In genomic region chr3:3782469-3782868, GRCh38 we compare ENCODE assay signal across 26 cellular contexts.
"Had no signal": no experiment of that assay in that cellular context is flagged by ENCODE, and none has a peak within 500 bp of the region (broad histone marks: within the 10 kb centered on the region; RNA-seq: fewer than 3 reads in every experiment).

No MANE protein-coding gene starts in this region.

- H3K27ac ChIP-seq: stomach, suprapubic skin, testis, thoracic aorta, thyroid gland, tibial artery, tibial nerve, transverse colon, upper lobe of left lung, upper lobe of right lung, uterus, vagina had no signal

- ATAC-seq: stimulated activated effector memory CD8-positive, alpha-beta T cell treated with anti-CD3 and anti-CD28 coated beads, Interleukin-12 subunit alpha, Interleukin-12 subunit beta, amount 100 ng/mL, for 72 hours; stimulated activated memory B cell treated with anti-CD40 and anti-IgM and Interleukin-4, amounts not matched to agents 10 μg/mL and 1 μg/mL and 100 μg/mL, for 72 hours; stimulated activated naive B cell treated with anti-CD40 and anti-IgM and Interleukin-4, amounts not matched to agents 10 μg/mL and 1 μg/mL and 100 μg/mL, for 72 hours; stimulated activated naive CD8-positive, alpha-beta T cell treated with anti-CD3 and anti-CD28 coated beads, Interleukin-15, amount 100 ng/mL, for 72 hours; stimulated activated naive CD8-positive, alpha-beta T cell treated with anti-CD3 and anti-CD28 coated beads, Interleukin-15, Interleukin-2, amounts not matched to agents 100 U/mL and 50 U/mL, for 24 hours; upper lobe of right lung had no signal

- H3K27me3 ChIP-seq: stomach, suprapubic skin, testis, thyroid gland, tibial artery, tibial nerve, transverse colon, upper lobe of left lung, upper lobe of right lung, uterus, vagina had no signal

- FAIRE-seq: urothelium cell line had no signal

- H3K36me3 ChIP-seq: stomach, suprapubic skin, thoracic aorta, thyroid gland, tibial artery, transverse colon, upper lobe of left lung, upper lobe of right lung, uterus, vagina had no signal

- H3K4me3 ChIP-seq: stomach, suprapubic skin, testis, thoracic aorta, thyroid gland, tibial artery, tibial nerve, transverse colon, upper lobe of left lung, upper lobe of right lung, uterus, vagina had no signal

- DNase-seq: stimulated activated CD4-positive, alpha-beta T cell treated with anti-CD3 and anti-CD28 coated beads, Interleukin-2, amount 100 ng/mL, for 48 hours; stimulated activated CD4-positive, alpha-beta T cell treated with anti-CD3 and anti-CD28 coated beads, Interleukin-4, amount 100 ng/mL, for 1 hour; stimulated activated CD4-positive, alpha-beta T cell treated with anti-CD3 and anti-CD28 coated beads, Interleukin-4, amount 100 ng/mL, for 24 hours; stimulated activated CD4-positive, alpha-beta T cell treated with anti-CD3 and anti-CD28 coated beads, Interleukin-4, amount 100 ng/mL, for 4 hours; stimulated activated CD8-positive, alpha-beta memory T cell treated with anti-CD3 and anti-CD28 coated beads, Interleukin-4, amount 100 ng/mL, for 48 hours; stimulated activated naive B cell treated with anti-CD40 and anti-IgM and Interleukin-4, amounts not matched to agents 10 μg/mL and 1 μg/mL and 100 μg/mL, for 72 hours; stimulated activated naive CD4-positive, alpha-beta T cell; stimulated activated naive CD4-positive, alpha-beta T cell treated with Interleukin-2 at 50 U/mL for 16 hours; stimulated activated naive CD8-positive, alpha-beta T cell treated with anti-CD3 and anti-CD28 coated beads, Interleukin-15, amount 100 ng/mL, for 72 hours; stimulated activated naive CD8-positive, alpha-beta T cell treated with anti-CD3 and anti-CD28 coated beads, Interleukin-15, Interleukin-2, amounts not matched to agents 100 U/mL and 50 U/mL, for 24 hours; stomach; testis; thyroid gland; tibial artery; transverse colon; trophoblast cell; upper lobe of left lung; upper lobe of right lung; uterus had no signal

- H3K9me3 ChIP-seq: stomach, suprapubic skin, testis, thoracic aorta, thyroid gland, tibial artery, tibial nerve, transverse colon, upper lobe of left lung, upper lobe of right lung, uterus, vagina had no signal

- H3K4me1 ChIP-seq: stomach, suprapubic skin, testis, thyroid gland, tibial artery, tibial nerve, transverse colon, upper lobe of left lung, upper lobe of right lung, uterus, vagina had no signal
